In the genomic region with DNA sequence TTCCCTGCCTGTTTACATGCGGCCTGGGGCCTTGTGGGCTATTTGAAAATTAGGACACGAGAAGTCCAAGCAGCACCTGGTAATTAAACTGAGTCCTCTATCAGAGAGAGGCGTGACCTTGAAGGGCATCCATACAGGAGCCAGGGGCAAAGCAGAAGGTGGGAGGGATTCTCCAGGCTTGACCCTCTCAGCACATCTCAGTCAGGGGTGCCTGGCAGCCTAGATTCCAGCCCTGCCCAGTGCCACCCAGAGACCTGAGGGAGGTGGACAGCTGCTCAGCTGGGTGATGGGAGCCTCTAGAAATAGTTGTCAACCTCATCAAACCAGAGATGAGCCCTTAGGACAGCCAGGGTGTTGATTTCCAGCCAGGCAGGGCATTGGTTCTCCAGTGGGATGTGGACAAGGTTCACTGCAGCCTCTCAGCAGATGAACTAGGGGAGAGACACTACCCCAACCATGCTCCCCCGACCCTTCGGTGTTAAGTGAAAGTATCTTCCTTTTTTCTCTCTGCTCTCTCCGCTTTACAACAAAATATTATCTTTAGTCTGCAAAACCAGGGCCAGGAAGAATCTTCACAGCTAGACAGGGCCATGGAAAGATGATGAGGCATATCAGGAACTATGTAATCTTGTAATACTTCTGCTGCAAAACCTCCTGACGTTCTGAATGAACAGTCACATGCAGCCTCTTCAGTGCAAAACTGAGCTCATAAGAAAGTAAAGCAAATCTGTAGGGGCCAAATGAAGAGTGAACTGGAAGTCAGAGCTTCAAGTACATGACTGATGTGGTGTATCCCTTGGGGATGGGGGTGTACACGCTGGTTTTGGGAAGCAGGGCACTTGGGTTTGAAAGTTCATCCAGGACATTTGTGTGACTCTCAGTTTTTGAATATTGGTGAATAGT, we compare ENCODE assay signal across 11 cellular contexts. TPM values are rescaled to one million over a fixed set of nuclear protein-coding genes. Genes with fewer than 3 reads are reported as not detected.
DNase-seq lines count a peak whose midpoint lies in the region; ATAC-seq, FAIRE-seq and TF ChIP-seq lines count a peak whose summit lies in the region.
"Had no signal": no experiment of that assay in that cellular context is flagged by ENCODE, and none has a peak within 500 bp of the region (broad histone marks: within the 10 kb centered on the region; RNA-seq: fewer than 3 reads in every experiment).

No MANE protein-coding gene starts in this region.

- intact Hi-C loops in natural killer cell (cut with micrococcal nuclease), result no loop called here

- no peaks in the 10 kb centered on the region for H3K27me3 Mint-ChIP-seq in astrocyte (ENCODE audit: low read depth, unreplicated experiment)
- H3K27me3 Mint-ChIP-seq in natural killer cell (ENCODE audit: low read depth in 2 of 2), result no peaks in the 10 kb centered on the region

- DNase-seq in CD1c-positive myeloid dendritic cell (ENCODE audit: extremely low spot score), result peak; percentile 70
- peak; percentile 43 for DNase-seq in LHCN-M2 (ENCODE audit: low read depth)
- DNase-seq in astrocyte (ENCODE audit: low read depth), result no peak
- DNase-seq in natural killer cell, result no peak
- DNase-seq in D341Med (ENCODE audit: low spot score), result no peak
- DNase-seq in activated CD4-positive, CD25-positive, alpha-beta regulatory T cell (lab: John Stamatoyannopoulos, UW), result no peak
- no peak for DNase-seq in NAMALWA (ENCODE audit: low spot score)
- DNase-seq: hypothalamus, NCI-H1436, nephron progenitor cell had no signal

- H3K9me3 Mint-ChIP-seq in astrocyte (ENCODE audit: unreplicated experiment) (peaks cover 2% of the 10 kb centered on the region), natural killer cell (no peaks in the 10 kb centered on the region)

- no peak for ATAC-seq in natural killer cell
- ATAC-seq in HG03442 (IDR thresholded peaks at IDR 0.05; ENCODE audit: unreplicated experiment), result no peak

- no peaks in the 10 kb centered on the region for H3K36me3 ChIP-seq in astrocyte (ENCODE audit: insufficient read depth, low read length)

- H3K27ac Mint-ChIP-seq in astrocyte (ENCODE audit: unreplicated experiment) (peak overlapping the region; percentile 85), natural killer cell (peak overlapping the region; percentile 96 to 99)
- H3K27ac Mint-ChIP-seq: nephron progenitor cell had no signal

- H3K4me3 Mint-ChIP-seq in astrocyte (ENCODE audit: unreplicated experiment) (peak overlapping the region; percentile 0), natural killer cell (peak overlapping the region; percentile 75)
- H3K4me3 Mint-ChIP-seq: nephron progenitor cell had no signal

- no peak overlapping the region for H2AFZ ChIP-seq in astrocyte (ENCODE audit: low read depth, low read length)

- no peak overlapping the region for H3K4me2 ChIP-seq in astrocyte (ENCODE audit: low read length)

- peaks cover 17% of the 10 kb centered on the region for H3K4me1 ChIP-seq in astrocyte (ENCODE audit: insufficient read depth, low read length)

- H3K79me2 ChIP-seq in astrocyte (ENCODE audit: insufficient read depth, low read length), result no peaks in the 10 kb centered on the region

- no peak overlapping the region for H3K9ac ChIP-seq in astrocyte (ENCODE audit: low read length)

- H3K27me3 ChIP-seq in astrocyte (ENCODE audit: insufficient read depth, low read length), result no peaks in the 10 kb centered on the region

- no peaks in the 10 kb centered on the region for H4K20me1 ChIP-seq in astrocyte (ENCODE audit: insufficient read depth, low read length)

- TF ChIP-seq CTCF in astrocyte (IDR thresholded peaks at IDR 0.05; ENCODE audit: insufficient read depth, low read depth, low read length) (no peak), natural killer cell (IDR thresholded peaks at IDR 0.05) (no peak)

- H3K4me1 Mint-ChIP-seq in astrocyte (ENCODE audit: low read depth, unreplicated experiment), result peaks cover 24% of the 10 kb centered on the region
- peaks cover 56 to 75% of the 10 kb centered on the region in 2 donors for H3K4me1 Mint-ChIP-seq in natural killer cell

- H3K9me3 ChIP-seq in astrocyte (ENCODE audit: insufficient read depth, low read depth, low read length), result no peaks in the 10 kb centered on the region

- no peak overlapping the region for H3K27ac ChIP-seq in astrocyte (ENCODE audit: low read depth, low read length)

- FAIRE-seq in astrocyte (lab: Jason Lieb, UNC), result no peak

- H3K36me3 Mint-ChIP-seq in astrocyte (ENCODE audit: low read depth, unreplicated experiment) (no peaks in the 10 kb centered on the region), natural killer cell (no peaks in the 10 kb centered on the region)

- no peak overlapping the region for H3K4me3 ChIP-seq in astrocyte (ENCODE audit: insufficient read depth, low read depth, low read length)

RNA-seq across cellular contexts. Expression of a gene that starts 35.9 kb away (rescaled TPM):
- 167 and 210 TPM in 2 replicates for total RNA-seq in LHCN-M2 (2014; rRNA removed)
- polyA plus RNA-seq in LHCN-M2 (2012), result 244 TPM
- total RNA-seq in astrocyte, result 163 and 171 TPM in 2 replicates
- 10 to 100 TPM; 80.4 to 95.4 (median 94.9) TPM for total RNA-seq in natural killer cell

Comparison
In these comparisons a context has a peak if more than half of its experiments do, and no peak if none do; other contexts are left out.
1. DNase-seq: peak in CD1c-positive myeloid dendritic cell (single experiment) and LHCN-M2 (single experiment); none in astrocyte (single experiment), natural killer cell (single experiment), D341Med (single experiment), activated CD4-positive, CD25-positive, alpha-beta regulatory T cell (0 of 4) and NAMALWA (single experiment).